1 cellular context compared by ENCODE assay signal in the genomic region with DNA sequence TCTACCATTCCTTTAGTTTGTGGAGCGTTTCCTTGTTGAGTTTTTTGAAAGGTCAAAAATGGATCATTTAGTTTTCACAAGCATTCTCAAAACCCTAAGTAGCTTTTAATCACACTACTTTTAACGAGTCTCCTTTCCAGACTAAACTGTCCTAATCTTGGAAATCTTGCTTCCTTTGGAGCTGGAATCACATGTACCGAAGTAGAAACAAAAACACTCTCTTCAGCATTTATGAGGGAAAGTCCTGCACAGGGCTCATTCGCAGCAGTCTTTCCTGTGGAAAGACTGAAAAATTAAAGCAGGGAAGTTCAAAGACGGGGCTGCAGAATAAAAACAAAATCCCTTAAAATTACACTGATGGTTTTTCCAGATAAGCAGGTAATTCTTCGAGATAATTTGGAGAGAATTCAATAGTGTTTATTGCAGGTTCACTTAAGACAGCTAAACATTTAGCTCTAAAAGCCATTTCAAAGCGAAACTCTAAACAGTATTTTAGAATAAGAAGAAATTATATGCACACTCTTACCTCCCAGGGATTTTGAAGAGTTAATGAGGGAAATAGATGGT.
TF ChIP-seq lines count a peak whose summit lies in the region.

No MANE protein-coding gene starts in this region.

TF ChIP-seq in GM23338, 12 proteins besides CTCF, POLR2A, EP300 and RAD21:
- TF ChIP-seq ZNF462 (CRISPR knock-in tag; IDR thresholded peaks at IDR 0.05) (no peak), ZNF331 (CRISPR knock-in tag; IDR thresholded peaks at IDR 0.05; ENCODE audit: low read depth) (no peak), ZNF114 (CRISPR knock-in tag; IDR thresholded peaks at IDR 0.05) (no peak), ETS1 (IDR thresholded peaks at IDR 0.05) (no peak), STAT1 (IDR thresholded peaks at IDR 0.05; ENCODE audit: unreplicated experiment) (no peak), EZH2phosphoT487 (IDR thresholded peaks at IDR 0.05; ENCODE audit: unreplicated experiment) (no peak), NANOG (IDR thresholded peaks at IDR 0.05; ENCODE audit: borderline replicate concordance) (no peak), JUNB (IDR thresholded peaks at IDR 0.05; ENCODE audit: unreplicated experiment) (no peak), POLR2AphosphoS5 (IDR thresholded peaks at IDR 0.05; ENCODE audit: low read depth) (no peak)
- TF ChIP-seq, protein P1, sequence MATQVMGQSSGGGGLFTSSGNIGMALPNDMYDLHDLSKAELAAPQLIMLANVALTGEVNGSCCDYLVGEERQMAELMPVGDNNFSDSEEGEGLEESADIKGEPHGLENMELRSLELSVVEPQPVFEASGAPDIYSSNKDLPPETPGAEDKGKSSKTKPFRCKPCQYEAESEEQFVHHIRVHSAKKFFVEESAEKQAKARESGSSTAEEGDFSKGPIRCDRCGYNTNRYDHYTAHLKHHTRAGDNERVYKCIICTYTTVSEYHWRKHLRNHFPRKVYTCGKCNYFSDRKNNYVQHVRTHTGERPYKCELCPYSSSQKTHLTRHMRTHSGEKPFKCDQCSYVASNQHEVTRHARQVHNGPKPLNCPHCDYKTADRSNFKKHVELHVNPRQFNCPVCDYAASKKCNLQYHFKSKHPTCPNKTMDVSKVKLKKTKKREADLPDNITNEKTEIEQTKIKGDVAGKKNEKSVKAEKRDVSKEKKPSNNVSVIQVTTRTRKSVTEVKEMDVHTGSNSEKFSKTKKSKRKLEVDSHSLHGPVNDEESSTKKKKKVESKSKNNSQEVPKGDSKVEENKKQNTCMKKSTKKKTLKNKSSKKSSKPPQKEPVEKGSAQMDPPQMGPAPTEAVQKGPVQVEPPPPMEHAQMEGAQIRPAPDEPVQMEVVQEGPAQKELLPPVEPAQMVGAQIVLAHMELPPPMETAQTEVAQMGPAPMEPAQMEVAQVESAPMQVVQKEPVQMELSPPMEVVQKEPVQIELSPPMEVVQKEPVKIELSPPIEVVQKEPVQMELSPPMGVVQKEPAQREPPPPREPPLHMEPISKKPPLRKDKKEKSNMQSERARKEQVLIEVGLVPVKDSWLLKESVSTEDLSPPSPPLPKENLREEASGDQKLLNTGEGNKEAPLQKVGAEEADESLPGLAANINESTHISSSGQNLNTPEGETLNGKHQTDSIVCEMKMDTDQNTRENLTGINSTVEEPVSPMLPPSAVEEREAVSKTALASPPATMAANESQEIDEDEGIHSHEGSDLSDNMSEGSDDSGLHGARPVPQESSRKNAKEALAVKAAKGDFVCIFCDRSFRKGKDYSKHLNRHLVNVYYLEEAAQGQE (IDR thresholded peaks at IDR 0.05; ENCODE audit: unreplicated experiment): no peak
TF ChIP-seq in GM23338: peak in this region for 0.
